25 cellular contexts compared by ENCODE assay signal in genomic region chr10:57830877-57831535, GRCh38.
A peak's percentile ranks its signal among the peaks of the same experiment; 100 is the strongest.
DNase-seq lines count a peak whose midpoint lies in the region; ATAC-seq, FAIRE-seq and TF ChIP-seq lines count a peak whose summit lies in the region.
"Had no signal": no experiment of that assay in that cellular context is flagged by ENCODE, and none has a peak within 500 bp of the region (broad histone marks: within the 10 kb centered on the region; RNA-seq: fewer than 3 reads in every experiment).

No MANE protein-coding gene starts in this region.

- H3K36me3 ChIP-seq in H1 (ENCODE audit: control insufficient read depth in 2 of 4, insufficient read depth in 4 of 4, low read length in 3 of 4) (no peaks in the 10 kb centered on the region), upper lobe of left lung (no peaks in the 10 kb centered on the region)
- H3K36me3 ChIP-seq in CD8-positive, alpha-beta T cell (ENCODE audit: insufficient read depth, low read length) = no peaks in the 10 kb centered on the region
- H3K36me3 ChIP-seq: BLaER1, HAP-1, MG63 had no signal

- no peaks in the 10 kb centered on the region for H3K27me3 ChIP-seq in H1 (replicated peaks in 1 of 4; ENCODE audit: control insufficient read depth in 3 of 4, extremely low read depth in 1 of 4, insufficient read depth in 3 of 4, low read length in 3 of 4)
- no peaks in the 10 kb centered on the region for H3K27me3 ChIP-seq in upper lobe of left lung
- no peaks in the 10 kb centered on the region for H3K27me3 ChIP-seq in CD8-positive, alpha-beta T cell (ENCODE audit: insufficient read depth, low read length)
- H3K27me3 ChIP-seq: BLaER1, MG63 had no signal

- H2AFZ ChIP-seq in H1 (ENCODE audit: low read length) = peak overlapping the region; percentile 84; the same call in 1 of the 2 replicates

- no peak overlapping the region for H3K56ac ChIP-seq in H1 (replicated peaks; ENCODE audit: insufficient read length, low read depth, low read length)

- no peaks in the 10 kb centered on the region for H3K36me3 Mint-ChIP-seq in CD8-positive, alpha-beta T cell
- no peaks in the 10 kb centered on the region for H3K36me3 Mint-ChIP-seq in activated T-helper 17 cell treated with anti-CD3 and anti-CD28 coated beads, Interleukin-2, amount 50 U/mL, for 72 hours (ENCODE audit: low read depth)

- H2BK15ac ChIP-seq in H1 (ENCODE audit: low read length) = no peak overlapping the region

- no peak overlapping the region for H3K27ac Mint-ChIP-seq in CD8-positive, alpha-beta T cell
- H3K27ac Mint-ChIP-seq in activated T-helper 17 cell treated with anti-CD3 and anti-CD28 coated beads, Interleukin-2, amount 50 U/mL, for 72 hours = no peak overlapping the region
- H3K27ac Mint-ChIP-seq: CD4-positive, alpha-beta T cell had no signal

- FAIRE-seq in H1 (lab: Jason Lieb, UNC) = no peak
- FAIRE-seq: HepG2, K562 had no signal

- H3K4me2 ChIP-seq in H1 (ENCODE audit: insufficient read depth in 1 of 2, low read depth in 2 of 2, low read length in 2 of 2) = no peak overlapping the region
- H3K4me2 ChIP-seq: BLaER1 had no signal

- peak; percentile 49 for ATAC-seq in upper lobe of left lung (ENCODE audit: low FRiP score in 2 of 2)
- ATAC-seq in CD8-positive, alpha-beta T cell = no peak
- no peak for ATAC-seq in activated T-helper 17 cell treated with anti-CD3 and anti-CD28 coated beads, Interleukin-2, amount 50 U/mL, for 72 hours (replicated peaks)
- ATAC-seq: HepG2, K562, SK-N-SH treated with all-trans-retinoic acid at 6 μM for 48 hours had no signal

- H3K18ac ChIP-seq in H1 (ENCODE audit: extremely low read depth, low read length) = no peak overlapping the region

- no peak for TF ChIP-seq RAD21 in H1 (IDR thresholded peaks at IDR 0.05 in 1 of 2, conservative IDR thresholded peaks at IDR 0.05 in 1 of 2; ENCODE audit: low read depth in 2 of 2, low read length in 2 of 2)

- H3K4me3 Mint-ChIP-seq in CD8-positive, alpha-beta T cell = no peak overlapping the region
- no peak overlapping the region for H3K4me3 Mint-ChIP-seq in activated T-helper 17 cell treated with anti-CD3 and anti-CD28 coated beads, Interleukin-2, amount 50 U/mL, for 72 hours
- H3K4me3 Mint-ChIP-seq: CD4-positive, alpha-beta T cell had no signal

- TF ChIP-seq POLR2A in H1 (IDR thresholded peaks at IDR 0.05; ENCODE audit: control extremely low read depth in 1 of 2, low read depth in 2 of 2, low read length in 2 of 2) (no peak), upper lobe of left lung (IDR thresholded peaks at IDR 0.05) (no peak)

- no peaks in the 10 kb centered on the region for H3K4me1 ChIP-seq in H1 (replicated peaks in 1 of 4; ENCODE audit: control insufficient read depth in 3 of 4, insufficient read depth in 4 of 4, low read length in 3 of 4)
- H3K4me1 ChIP-seq in upper lobe of left lung = no peaks in the 10 kb centered on the region
- H3K4me1 ChIP-seq in CD8-positive, alpha-beta T cell (ENCODE audit: insufficient read depth, low read length) = no peaks in the 10 kb centered on the region
- H3K4me1 ChIP-seq: BLaER1, Caco-2, HAP-1 had no signal

- intact Hi-C loops in CD8-positive, alpha-beta T cell (cut with DNase I, micrococcal nuclease) = no loop called here

- TF ChIP-seq EP300 in H1 (IDR thresholded peaks at IDR 0.05; ENCODE audit: borderline replicate concordance in 1 of 2, low read depth in 2 of 2, low read length in 2 of 2) (no peak), upper lobe of left lung (IDR thresholded peaks at IDR 0.05) (peak in 1 of 4 donors; percentile 33)

- no peak overlapping the region for H4K5ac ChIP-seq in H1 (ENCODE audit: insufficient read length, low read depth, low read length)

- H3K4me3 ChIP-seq in H1 (ENCODE audit: extremely low read depth in 1 of 4, insufficient read depth in 2 of 4, low read depth in 3 of 4, low read length in 4 of 4) = no peak overlapping the region
- no peak overlapping the region for H3K4me3 ChIP-seq in upper lobe of left lung
- no peak overlapping the region for H3K4me3 ChIP-seq in CD8-positive, alpha-beta T cell (ENCODE audit: low read depth, low read length)
- H3K4me3 ChIP-seq: BLaER1, HAP-1, K562, MG63 had no signal

- no peak overlapping the region for H2BK12ac ChIP-seq in H1 (ENCODE audit: low read depth, low read length)

- H3K23ac ChIP-seq in H1 (ENCODE audit: insufficient read length) = no peak overlapping the region

- no peak overlapping the region for H3K4ac ChIP-seq in H1 (replicated peaks; ENCODE audit: insufficient read length, low read depth, low read length)

- WGBS in H1 (ENCODE audit: extremely low coverage in 1 of 2, insufficient coverage in 1 of 2, insufficient read length in 1 of 2, insufficient replicate concordance in 2 of 2, low coverage in 1 of 2, low lambda C conversion rate in 2 of 2, missing lambda C conversion rate in 1 of 2), 2 experiments = 64% methylated on average over 1 of the region's 1 CpG; no CpG with 5 or more reads in 1 of the 2 experiments
- WGBS in upper lobe of left lung, 2 donors = 38 to 50% methylated on average over 1 of the region's 1 CpG

- H3K79me2 ChIP-seq in H1 (ENCODE audit: control insufficient read depth in 1 of 2, insufficient read depth in 2 of 2, low read length in 2 of 2) = no peaks in the 10 kb centered on the region

- H4K20me1 ChIP-seq in H1 (replicated peaks in 1 of 2; ENCODE audit: control insufficient read depth in 1 of 2, insufficient read depth in 2 of 2, low read length in 2 of 2) = no peaks in the 10 kb centered on the region
- H4K20me1 ChIP-seq: BLaER1 had no signal

- POLR2A ChIA-PET in H1 (lab: Charles Lee; ENCODE audit: partially characterized antibody) = no interaction called here
- POLR2A ChIA-PET in CD8-positive, alpha-beta T cell (lab: Charles Lee) = no interaction called here

- no peak overlapping the region for H3K14ac ChIP-seq in H1 (ENCODE audit: insufficient read length)

- H2BK5ac ChIP-seq in H1 (ENCODE audit: low read depth, low read length) = no peak overlapping the region

- no peak overlapping the region for H2AK5ac ChIP-seq in H1 (ENCODE audit: low read depth, low read length)

- H3K9me3 ChIP-seq in H1 (ENCODE audit: insufficient read depth in 2 of 2, low read depth in 1 of 2, low read length in 1 of 2) = no peaks in the 10 kb centered on the region
- no peaks in the 10 kb centered on the region for H3K9me3 ChIP-seq in upper lobe of left lung
- no peaks in the 10 kb centered on the region for H3K9me3 ChIP-seq in CD8-positive, alpha-beta T cell (ENCODE audit: low read length)
- H3K9me3 ChIP-seq: BLaER1, Caco-2, MG63 had no signal

- H2BK20ac ChIP-seq in H1 (ENCODE audit: low read length) = no peak overlapping the region

- H3K9me3 Mint-ChIP-seq in CD8-positive, alpha-beta T cell = no peaks in the 10 kb centered on the region
- H3K9me3 Mint-ChIP-seq in activated T-helper 17 cell treated with anti-CD3 and anti-CD28 coated beads, Interleukin-2, amount 50 U/mL, for 72 hours = no peaks in the 10 kb centered on the region
- H3K9me3 Mint-ChIP-seq: CD4-positive, alpha-beta T cell had no signal

- H4K8ac ChIP-seq in H1 (ENCODE audit: extremely low read depth, insufficient read depth, low read length) = no peak overlapping the region

- H3K27ac ChIP-seq in H1 (ENCODE audit: low read depth, low read length) (no peak overlapping the region), upper lobe of left lung (no peak overlapping the region)
- no peak overlapping the region for H3K27ac ChIP-seq in CD8-positive, alpha-beta T cell (ENCODE audit: low read depth, low read length)
- H3K27ac ChIP-seq: BLaER1, HL-60 had no signal

- CTCF ChIA-PET in H1 (lab: Charles Lee; ENCODE audit: partially characterized antibody) = no interaction called here
- CTCF ChIA-PET in CD8-positive, alpha-beta T cell (lab: Charles Lee) = no interaction called here

- H3K4me1 Mint-ChIP-seq in CD8-positive, alpha-beta T cell (ENCODE audit: low read depth) = no peaks in the 10 kb centered on the region
- no peaks in the 10 kb centered on the region for H3K4me1 Mint-ChIP-seq in activated T-helper 17 cell treated with anti-CD3 and anti-CD28 coated beads, Interleukin-2, amount 50 U/mL, for 72 hours

- no peaks in the 10 kb centered on the region for H3K27me3 Mint-ChIP-seq in CD8-positive, alpha-beta T cell (ENCODE audit: low read depth)
- H3K27me3 Mint-ChIP-seq in activated T-helper 17 cell treated with anti-CD3 and anti-CD28 coated beads, Interleukin-2, amount 50 U/mL, for 72 hours = no peaks in the 10 kb centered on the region
- H3K27me3 Mint-ChIP-seq: CD4-positive, alpha-beta T cell had no signal

- no peak overlapping the region for H3K9ac ChIP-seq in H1 (replicated peaks in 1 of 4; ENCODE audit: extremely low read depth in 1 of 4, low read depth in 3 of 4, low read length in 3 of 4)
- H3K9ac ChIP-seq: BLaER1 had no signal

- DNase-seq in DMS53 treated with DMSO at 0.1 percent for 48 hours (lab: John Stamatoyannopoulos, UW; ENCODE audit: unreplicated experiment) = peak; percentile 43
- DNase-seq in NCI-H345 (lab: John Stamatoyannopoulos, UW) = peak; percentile 65
- DNase-seq in H1 (ENCODE audit: low read depth in 1 of 2, low spot score in 2 of 2) = no peak
- peak in 1 of 2 donors; percentile 28 for DNase-seq in upper lobe of left lung
- no peak for DNase-seq in CD8-positive, alpha-beta T cell
- DNase-seq in SKM-1 treated with dmso at 0.1 percent for 144 hours (lab: John Stamatoyannopoulos, UW; ENCODE audit: unreplicated experiment) = no peak
- DNase-seq: Caco-2; CD4-positive, alpha-beta T cell; DMS 273 treated with DMSO at 0.1 percent for 48 hours; EL; GF-D8; MG63; NCI-H1417; NCI-H1694 treated with DMSO at 0.1 percent for 48 hours; NCI-H2171; NCI-H446; NCI-H69; T-helper 1 cell had no signal

- no peaks in the 10 kb centered on the region for H3K23me2 ChIP-seq in H1 (ENCODE audit: low read depth, low read length)

- H2BK120ac ChIP-seq in H1 (replicated peaks; ENCODE audit: low read depth, low read length) = no peak overlapping the region

- TF ChIP-seq CTCF in H1 (IDR thresholded peaks at IDR 0.05; ENCODE audit: control extremely low read depth in 1 of 3, insufficient read depth in 1 of 3, low read depth in 1 of 3, low read length in 3 of 3) (no peak), upper lobe of left lung (IDR thresholded peaks at IDR 0.05) (no peak)
- TF ChIP-seq CTCF in CD8-positive, alpha-beta T cell (IDR thresholded peaks at IDR 0.05) = no peak

- no peaks in the 10 kb centered on the region for H3K79me1 ChIP-seq in H1 (ENCODE audit: low read depth, low read length)

- H4K91ac ChIP-seq in H1 (replicated peaks; ENCODE audit: insufficient read length, low read length) = no peak overlapping the region

TF ChIP-seq in H1, 55 proteins besides CTCF, POLR2A, EP300 and RAD21 (continues in another document):
- TF ChIP-seq TEAD4 (IDR thresholded peaks at IDR 0.05; ENCODE audit: low read depth, low read length) (no peak), ATF2 (IDR thresholded peaks at IDR 0.05; ENCODE audit: low read length) (no peak)

Comparison
In these comparisons a context has a peak if more than half of its experiments do, and no peak if none do; other contexts are left out.
1. DNase-seq: peak in DMS53 treated with DMSO at 0.1 percent for 48 hours (single experiment) and NCI-H345 (single experiment); none in H1 (0 of 2), CD8-positive, alpha-beta T cell (0 of 7) and SKM-1 treated with dmso at 0.1 percent for 144 hours (single experiment).
2. ATAC-seq: peak in upper lobe of left lung (2 of 2); none in CD8-positive, alpha-beta T cell (single experiment) and activated T-helper 17 cell treated with anti-CD3 and anti-CD28 coated beads, Interleukin-2, amount 50 U/mL, for 72 hours (single experiment).